In the genomic region with DNA sequence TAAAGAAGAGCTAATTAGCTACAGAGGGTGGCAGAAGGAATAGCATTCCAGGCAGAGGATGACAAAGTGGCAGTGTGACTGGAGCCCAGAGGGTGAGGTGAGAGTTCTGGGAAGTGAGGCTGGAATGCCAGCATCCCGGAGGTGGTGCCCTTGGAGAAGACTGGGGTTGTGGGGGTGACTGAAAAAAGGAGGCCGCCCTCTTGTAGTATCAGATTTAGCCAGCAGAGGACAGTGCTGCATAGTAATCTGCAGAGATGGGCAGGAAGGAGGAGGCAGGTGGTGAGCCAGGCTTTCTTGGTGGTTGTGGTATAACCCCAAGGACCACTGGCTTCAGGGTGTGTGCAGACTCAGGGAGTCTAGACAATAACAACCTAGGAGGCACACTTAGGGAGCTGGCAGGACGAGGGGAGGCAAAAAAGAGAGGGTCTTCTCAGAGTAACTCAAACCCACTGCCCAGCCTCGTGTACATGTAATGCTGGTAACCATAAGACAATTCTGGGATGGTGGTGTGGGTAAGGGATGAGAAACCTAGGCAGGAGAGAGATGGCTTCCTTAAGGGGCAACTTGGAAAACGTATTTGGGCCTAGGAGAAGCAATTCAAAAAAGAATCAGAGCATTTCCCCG, we compare ENCODE assay signal across 8 cellular contexts. TPM values are rescaled to one million over a fixed set of nuclear protein-coding genes. Genes with fewer than 3 reads are reported as not detected.
A peak's percentile ranks its signal among the peaks of the same experiment; 100 is the strongest.
DNase-seq lines count a peak whose midpoint lies in the region; ATAC-seq lines count a peak whose summit lies in the region.

No MANE protein-coding gene starts in this region.

- H3K36me3 Mint-ChIP-seq in naive B cell, result no peaks in the 10 kb centered on the region

- peaks cover 0 to 8% (median 6%) of the 10 kb centered on the region in 3 donors for H3K27me3 Mint-ChIP-seq in naive B cell

- no peaks in the 10 kb centered on the region for H3K4me1 Mint-ChIP-seq in naive B cell

- H3K27ac Mint-ChIP-seq in naive B cell, result peak overlapping the region in 2 of 6 donors; percentile 11 to 68

- no peak overlapping the region for H3K4me3 Mint-ChIP-seq in naive B cell

- H3K9me3 Mint-ChIP-seq in naive B cell, result peaks cover 0 to 10% (median 1%) of the 10 kb centered on the region in 7 donors

- DNase-seq in GDM1 (lab: John Stamatoyannopoulos, UW) (peak; percentile 22), NCI-H460 (ENCODE audit: extremely low read depth, low read depth) (peak; percentile 31), dermis blood vessel endothelial cell (peak; percentile 70), naive B cell (peak; percentile 12)
- DNase-seq in activated CD4-positive, alpha-beta T cell treated with anti-CD3 and anti-CD28 coated beads for 4 hours, result peak; percentile 38 to 69
- peak; percentile 53 for DNase-seq in stimulated activated naive CD4-positive, alpha-beta T cell treated with Interleukin-2 at 50 U/mL for 16 hours (lab: John Stamatoyannopoulos, UW)

- ATAC-seq in HG02973 (IDR thresholded peaks at IDR 0.05; ENCODE audit: unreplicated experiment) (peak; percentile 65), naive B cell (ENCODE audit: low read depth in 2 of 2) (peak in 1 of 2 donors; percentile 30), HG03442 (IDR thresholded peaks at IDR 0.05; ENCODE audit: unreplicated experiment) (no peak)

RNA-seq across cellular contexts. Expression of a gene that starts 30.5 kb away (rescaled TPM):
- total RNA-seq in NCI-H460 (2014; rRNA removed; shearing (Covaris generic)), result not detected in 2 replicates
- polyA plus RNA-seq in NCI-H460 (2014; cell fraction: nucleus; rRNA removed), result not detected in 2 replicates
- total RNA-seq in dermis blood vessel endothelial cell, result 0.17 TPM in 1 of 2 replicates, not detected in the other
- not detected for polyA plus RNA-seq in naive B cell (ENCODE audit: low read depth in 6 of 6)

RNA-seq across cellular contexts. Expression of a gene that starts 43.6 kb away (rescaled TPM):
- total RNA-seq in NCI-H460 (2014; rRNA removed; shearing (Covaris generic)), result 20.1 and 27.1 TPM in 2 replicates
- 19.3 and 25.6 TPM in 2 replicates for polyA plus RNA-seq in NCI-H460 (2014; cell fraction: nucleus; rRNA removed)
- 21.3 and 21.8 TPM in 2 replicates for total RNA-seq in dermis blood vessel endothelial cell
- 10 to 100 TPM; 16.4 to 31.9 (median 20.8) TPM for polyA plus RNA-seq in naive B cell (ENCODE audit: low read depth in 6 of 6)

RNA-seq across cellular contexts. Expression of a gene that starts 48.8 kb away (rescaled TPM):
- total RNA-seq in NCI-H460 (2014; rRNA removed; shearing (Covaris generic)), result not detected in 2 replicates
- not detected in 2 replicates for polyA plus RNA-seq in NCI-H460 (2014; cell fraction: nucleus; rRNA removed)
- total RNA-seq in dermis blood vessel endothelial cell, result not detected in 2 replicates
- not detected for polyA plus RNA-seq in naive B cell (ENCODE audit: low read depth in 6 of 6)

Comparison
In these comparisons a context has a peak if more than half of its experiments do, and no peak if none do; other contexts are left out.
1. DNase-seq: peak in every context shown above with its lines; median percentile 70 in dermis blood vessel endothelial cell; 54 in activated CD4-positive, alpha-beta T cell treated with anti-CD3 and anti-CD28 coated beads for 4 hours; 53 in stimulated activated naive CD4-positive, alpha-beta T cell treated with Interleukin-2 at 50 U/mL for 16 hours; 31 in NCI-H460; 22 in GDM1; 12 in naive B cell.